8 cellular contexts compared by ENCODE assay signal in genomic region chr6:125931733-125932450, GRCh38. TPM values are rescaled to one million over a fixed set of nuclear protein-coding genes. Genes with fewer than 3 reads are reported as not detected.
DNase-seq lines count a peak whose midpoint lies in the region; ATAC-seq lines count a peak whose summit lies in the region.

No MANE protein-coding gene starts in this region.

- H3K4me3 Mint-ChIP-seq in activated T-cell treated with anti-CD3 and anti-CD28 coated beads, Interleukin-2, amount 50 U/mL, for 72 hours = peak overlapping the region in 1 of 2 donors; percentile 71
- no peak overlapping the region for H3K4me3 Mint-ChIP-seq in stimulated activated naive B cell treated with anti-CD40 and anti-IgM and Interleukin-4, amounts not matched to agents 10 μg/mL and 1 μg/mL and 100 μg/mL, for 72 hours

- intact Hi-C loops in sciatic nerve (cut with DNase I) = no loop called here

- no peaks in the 10 kb centered on the region for H3K27me3 Mint-ChIP-seq in activated T-cell treated with anti-CD3 and anti-CD28 coated beads, Interleukin-2, amount 50 U/mL, for 72 hours (ENCODE audit: low read depth)
- no peaks in the 10 kb centered on the region for H3K27me3 Mint-ChIP-seq in stimulated activated naive B cell treated with anti-CD40 and anti-IgM and Interleukin-4, amounts not matched to agents 10 μg/mL and 1 μg/mL and 100 μg/mL, for 72 hours

- ATAC-seq in activated T-cell treated with anti-CD3 and anti-CD28 coated beads, Interleukin-2, amount 50 U/mL, for 72 hours (replicated peaks in 1 of 2) = peak; percentile 90 to 99
- peak; percentile 65 for ATAC-seq in HG02588 (IDR thresholded peaks at IDR 0.05; ENCODE audit: unreplicated experiment)
- peak; percentile 54 to 81 for ATAC-seq in stimulated activated naive B cell treated with anti-CD40 and anti-IgM and Interleukin-4, amounts not matched to agents 10 μg/mL and 1 μg/mL and 100 μg/mL, for 72 hours (replicated peaks)
- no peak for ATAC-seq in sciatic nerve

- peaks cover 1 to 4% of the 10 kb centered on the region in 2 donors for H3K9me3 Mint-ChIP-seq in activated T-cell treated with anti-CD3 and anti-CD28 coated beads, Interleukin-2, amount 50 U/mL, for 72 hours
- H3K9me3 Mint-ChIP-seq in stimulated activated naive B cell treated with anti-CD40 and anti-IgM and Interleukin-4, amounts not matched to agents 10 μg/mL and 1 μg/mL and 100 μg/mL, for 72 hours = peaks cover 0 to 1% of the 10 kb centered on the region in 2 donors

- DNase-seq in activated T-cell treated with anti-CD3 and anti-CD28 coated beads, Interleukin-2, amount 50 U/mL, for 72 hours = peak in 1 of 2 donors; percentile 25
- no peak for DNase-seq in activated T-cell treated with anti-CD3 and anti-CD28 coated beads for 4 hours
- DNase-seq in NCI-H226 = peak; percentile 33
- no peak for DNase-seq in stimulated activated naive B cell treated with anti-CD40 and anti-IgM and Interleukin-4, amounts not matched to agents 10 μg/mL and 1 μg/mL and 100 μg/mL, for 72 hours
- DNase-seq in stimulated activated CD4-positive, alpha-beta T cell treated with anti-CD3 and anti-CD28 coated beads, Interleukin-4, amount 100 ng/mL, for 24 hours = no peak
- no peak for DNase-seq in sciatic nerve (ENCODE audit: low spot score)
- DNase-seq in HK-2 (ENCODE audit: unreplicated experiment) = no peak

- peak overlapping the region; percentile 80 for H3K27ac Mint-ChIP-seq in activated T-cell treated with anti-CD3 and anti-CD28 coated beads, Interleukin-2, amount 50 U/mL, for 72 hours
- H3K27ac Mint-ChIP-seq in stimulated activated naive B cell treated with anti-CD40 and anti-IgM and Interleukin-4, amounts not matched to agents 10 μg/mL and 1 μg/mL and 100 μg/mL, for 72 hours = no peak overlapping the region

- peaks cover 13% of the 10 kb centered on the region for H3K4me1 Mint-ChIP-seq in activated T-cell treated with anti-CD3 and anti-CD28 coated beads, Interleukin-2, amount 50 U/mL, for 72 hours (ENCODE audit: low read depth)
- H3K4me1 Mint-ChIP-seq in stimulated activated naive B cell treated with anti-CD40 and anti-IgM and Interleukin-4, amounts not matched to agents 10 μg/mL and 1 μg/mL and 100 μg/mL, for 72 hours = peaks cover 4 to 8% of the 10 kb centered on the region in 2 donors

- H3K36me3 Mint-ChIP-seq in activated T-cell treated with anti-CD3 and anti-CD28 coated beads, Interleukin-2, amount 50 U/mL, for 72 hours (ENCODE audit: insufficient read depth in 2 of 2) = peaks cover 8 to 21% of the 10 kb centered on the region in 2 donors
- peaks cover 15 to 27% of the 10 kb centered on the region in 2 donors for H3K36me3 Mint-ChIP-seq in stimulated activated naive B cell treated with anti-CD40 and anti-IgM and Interleukin-4, amounts not matched to agents 10 μg/mL and 1 μg/mL and 100 μg/mL, for 72 hours

RNA-seq across cellular contexts. Expression of gene HINT3, which starts 24.7 kb away (rescaled TPM):
- 10 to 100 TPM; 15.2 to 19.3 TPM for total RNA-seq in activated T-cell treated with anti-CD3 and anti-CD28 coated beads, Interleukin-2, amount 50 U/mL, for 72 hours
- total RNA-seq in sciatic nerve = 25.0 TPM

RNA-seq across cellular contexts. Expression of gene TRMT11, which starts 54.4 kb away (rescaled TPM):
- total RNA-seq in activated T-cell treated with anti-CD3 and anti-CD28 coated beads, Interleukin-2, amount 50 U/mL, for 72 hours = 10 to 100 TPM; 29.1 to 29.9 TPM
- total RNA-seq in sciatic nerve = 29.2 TPM
